In the genomic region with DNA sequence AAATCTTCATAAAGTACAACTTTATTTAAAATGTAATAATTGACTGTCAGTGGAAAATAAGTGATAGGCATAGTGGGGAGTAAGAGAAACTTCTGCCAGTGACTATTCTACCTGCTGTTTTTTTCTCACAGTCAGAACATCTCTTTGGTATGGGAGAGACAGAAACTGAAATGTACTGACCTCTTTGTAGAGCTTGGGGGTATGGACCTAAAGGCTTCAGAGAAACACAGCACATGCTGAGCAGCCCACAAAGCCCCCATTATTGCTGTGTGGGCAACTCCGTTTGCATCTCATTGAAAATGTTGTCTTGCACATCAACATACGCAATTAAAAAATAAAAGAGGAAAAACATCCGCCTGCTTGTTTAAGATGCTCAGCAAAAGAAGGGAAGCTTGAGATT, we compare ENCODE assay signal across 18 cellular contexts.
DNase-seq lines count a peak whose midpoint lies in the region; ATAC-seq, FAIRE-seq and TF ChIP-seq lines count a peak whose summit lies in the region.
"Had no signal": no experiment of that assay in that cellular context is flagged by ENCODE, and none has a peak within 500 bp of the region (broad histone marks: within the 10 kb centered on the region; RNA-seq: fewer than 3 reads in every experiment).

No MANE protein-coding gene starts in this region.

- peaks cover 2 to 21% (median 7%) of the 10 kb centered on the region in 11 donors for H3K9me3 Mint-ChIP-seq in naive thymus-derived CD4-positive, alpha-beta T cell

- H3K23me2 ChIP-seq in H1 (ENCODE audit: low read depth, low read length), result no peaks in the 10 kb centered on the region

- FAIRE-seq in H1 (lab: Jason Lieb, UNC) (no peak), HTR-8/SVneo (lab: Jason Lieb, UNC) (no peak)
- FAIRE-seq: GM12891, GM18507 had no signal

- no peaks in the 10 kb centered on the region for H4K20me1 ChIP-seq in H1 (replicated peaks in 1 of 2; ENCODE audit: control insufficient read depth in 1 of 2, insufficient read depth in 2 of 2, low read length in 2 of 2)

- no peaks in the 10 kb centered on the region for H3K79me1 ChIP-seq in H1 (ENCODE audit: low read depth, low read length)

- H3K4me3 ChIP-seq in HUES48 (ENCODE audit: low read depth, low read length), result 0 out of 2 replicates have a peak overlapping the region, but pooled peaks have one; percentile 30
- H3K4me3 ChIP-seq in H1 (ENCODE audit: extremely low read depth in 1 of 4, insufficient read depth in 2 of 4, low read depth in 3 of 4, low read length in 4 of 4), result no peak overlapping the region; a peak in 1 of 8 replicates
- peak overlapping the region; percentile 24 for H3K4me3 ChIP-seq in iPS-18a (ENCODE audit: low read length)
- no peak overlapping the region for H3K4me3 ChIP-seq in sigmoid colon
- no peak overlapping the region for H3K4me3 ChIP-seq in naive thymus-derived CD4-positive, alpha-beta T cell (ENCODE audit: low read length)
- H3K4me3 ChIP-seq: HAP-1 had no signal

- peak overlapping the region; percentile 17 to 18; a peak in 2 of 4 replicates for H3K4me2 ChIP-seq in H1 (ENCODE audit: insufficient read depth in 1 of 2, low read depth in 2 of 2, low read length in 2 of 2)

- no peak overlapping the region for H3K18ac ChIP-seq in H1 (ENCODE audit: extremely low read depth, low read length)

- H2BK120ac ChIP-seq in H1 (replicated peaks; ENCODE audit: low read depth, low read length), result no peak overlapping the region

- H3K4ac ChIP-seq in H1 (replicated peaks; ENCODE audit: insufficient read length, low read depth, low read length), result no peak overlapping the region

- peaks cover 0 to 3% (median 0%) of the 10 kb centered on the region in 5 donors for H3K27me3 Mint-ChIP-seq in naive thymus-derived CD4-positive, alpha-beta T cell
- H3K27me3 Mint-ChIP-seq: CD4-positive, alpha-beta memory T cell had no signal

- H3K9ac ChIP-seq in HUES48 (ENCODE audit: low read depth, low read length) (no peak overlapping the region), H1 (replicated peaks in 1 of 4; ENCODE audit: extremely low read depth in 1 of 4, low read depth in 3 of 4, low read length in 3 of 4) (no peak overlapping the region), iPS-18a (ENCODE audit: low read length) (no peak overlapping the region)

- no peak overlapping the region for H3K14ac ChIP-seq in H1 (ENCODE audit: insufficient read length)

- peaks cover 28% of the 10 kb centered on the region for H3K4me1 ChIP-seq in HUES48 (ENCODE audit: control insufficient read depth, insufficient read depth, low read length)
- peaks cover 0 to 5% (median 2%) of the 10 kb centered on the region in 4 experiments; a peak in 5 of 7 replicates for H3K4me1 ChIP-seq in H1 (replicated peaks in 1 of 4; ENCODE audit: control insufficient read depth in 3 of 4, insufficient read depth in 4 of 4, low read length in 3 of 4)
- H3K4me1 ChIP-seq in iPS-18a (ENCODE audit: control insufficient read depth, low read depth, low read length), result peaks cover 24% of the 10 kb centered on the region
- H3K4me1 ChIP-seq in sigmoid colon, result no peaks in the 10 kb centered on the region
- no peaks in the 10 kb centered on the region for H3K4me1 ChIP-seq in naive thymus-derived CD4-positive, alpha-beta T cell (ENCODE audit: control insufficient read depth in 2 of 2, insufficient read depth in 2 of 2, low read length in 2 of 2)
- H3K4me1 ChIP-seq: HAP-1 had no signal

- whole genome bisulfite sequencing in H1 (ENCODE audit: extremely low coverage in 1 of 2, insufficient coverage in 1 of 2, insufficient read length in 1 of 2, insufficient replicate concordance in 2 of 2, low coverage in 1 of 2, low lambda C conversion rate in 2 of 2, missing lambda C conversion rate in 1 of 2), 2 experiments, result 46% methylated on average over 3 of the region's 3 CpGs; no CpG with 5 or more reads in 1 of the 2 experiments
- WGBS in sigmoid colon, 2 donors, result 75 to 92% methylated on average over 3 of the region's 3 CpGs

- H3K79me2 ChIP-seq in H1 (ENCODE audit: control insufficient read depth in 1 of 2, insufficient read depth in 2 of 2, low read length in 2 of 2), result no peaks in the 10 kb centered on the region

- H3K27ac ChIP-seq in HUES48 (ENCODE audit: low read depth, low read length) (peak overlapping the region; percentile 57), H1 (ENCODE audit: low read depth, low read length) (no peak overlapping the region), iPS-18a (ENCODE audit: low read length) (no peak overlapping the region), sigmoid colon (no peak overlapping the region)
- no peak overlapping the region for H3K27ac ChIP-seq in naive thymus-derived CD4-positive, alpha-beta T cell (ENCODE audit: low read depth, low read length)

- no peak overlapping the region for H2AK5ac ChIP-seq in H1 (ENCODE audit: low read depth, low read length)

- POLR2A ChIA-PET in H1 (lab: Charles Lee; ENCODE audit: partially characterized antibody), result interaction anchor here (0.6 kb wide), 1 partner anchor 1582 kb away, joined by 4 read pairs; no protein-coding TSS in a partner anchor
- POLR2A ChIA-PET in naive thymus-derived CD4-positive, alpha-beta T cell (lab: Charles Lee), result no interaction called here

- DNase-seq in H1 (ENCODE audit: low read depth in 1 of 2, low spot score in 2 of 2) (no peak), sigmoid colon (no peak), HTR-8/SVneo (ENCODE audit: insufficient read length, low spot score) (no peak)
- no peak for DNase-seq in naive thymus-derived CD4-positive, alpha-beta T cell
- DNase-seq: C1 segment of cervical spinal cord; Calu3; CD4-positive, alpha-beta memory T cell; COR-L47; DMS53; DMS79 treated with DMSO at 0.1 percent for 48 hours; GF-D8; HFFc6 had no signal

- H4K8ac ChIP-seq in H1 (ENCODE audit: extremely low read depth, insufficient read depth, low read length), result no peak overlapping the region

- no peak overlapping the region for H3K4me3 Mint-ChIP-seq in naive thymus-derived CD4-positive, alpha-beta T cell
- H3K4me3 Mint-ChIP-seq: CD4-positive, alpha-beta memory T cell; HFFc6 had no signal

- no peak for TF ChIP-seq POLR2A in H1 (IDR thresholded peaks at IDR 0.05; ENCODE audit: control extremely low read depth in 1 of 2, low read depth in 2 of 2, low read length in 2 of 2)
- TF ChIP-seq POLR2A in sigmoid colon (IDR thresholded peaks at IDR 0.05), result no peak

- no peak for TF ChIP-seq RAD21 in H1 (IDR thresholded peaks at IDR 0.05 in 1 of 2, conservative IDR thresholded peaks at IDR 0.05 in 1 of 2; ENCODE audit: low read depth in 2 of 2, low read length in 2 of 2)

- CTCF ChIA-PET in H1 (lab: Charles Lee; ENCODE audit: partially characterized antibody), result interaction anchor here (0.8 to 1.1 kb wide), 5 partner anchors 10 to 885 kb away, joined by 3 to 4 read pairs (median 3); no protein-coding TSS in a partner anchor
- CTCF ChIA-PET in naive thymus-derived CD4-positive, alpha-beta T cell (lab: Charles Lee), result no interaction called here

- H3K9me3 ChIP-seq in HUES48 (ENCODE audit: control insufficient read depth, insufficient read depth, low read length) (peaks cover 13% of the 10 kb centered on the region; the same call in 1 of the 2 replicates), H1 (ENCODE audit: insufficient read depth in 2 of 2, low read depth in 1 of 2, low read length in 1 of 2) (peaks cover 5 to 14% of the 10 kb centered on the region in 2 experiments), iPS-18a (ENCODE audit: control insufficient read depth, low read depth, low read length) (peaks cover 8% of the 10 kb centered on the region), sigmoid colon (peaks cover 0 to 6% (median 3%) of the 10 kb centered on the region in 4 donors)
- H3K9me3 ChIP-seq in naive thymus-derived CD4-positive, alpha-beta T cell (ENCODE audit: control insufficient read depth in 2 of 3, low read length in 3 of 3), result no peaks in the 10 kb centered on the region
- H3K9me3 ChIP-seq: HAP-1 had no signal

- H2BK20ac ChIP-seq in H1 (ENCODE audit: low read length), result no peak overlapping the region

- no peak overlapping the region for H3K27ac Mint-ChIP-seq in naive thymus-derived CD4-positive, alpha-beta T cell
- H3K27ac Mint-ChIP-seq: CD4-positive, alpha-beta memory T cell; HFFc6 had no signal

- H3K4me1 Mint-ChIP-seq in naive thymus-derived CD4-positive, alpha-beta T cell, result no peaks in the 10 kb centered on the region
- H3K4me1 Mint-ChIP-seq: CD4-positive, alpha-beta memory T cell had no signal

- H2BK15ac ChIP-seq in H1 (ENCODE audit: low read length), result no peak overlapping the region

- H3K36me3 ChIP-seq in HUES48 (ENCODE audit: control insufficient read depth, insufficient read depth, low read length) (no peaks in the 10 kb centered on the region), H1 (ENCODE audit: control insufficient read depth in 2 of 4, insufficient read depth in 4 of 4, low read length in 3 of 4) (no peaks in the 10 kb centered on the region), iPS-18a (ENCODE audit: control insufficient read depth, low read depth, low read length) (no peaks in the 10 kb centered on the region), sigmoid colon (no peaks in the 10 kb centered on the region)
- H3K36me3 ChIP-seq in naive thymus-derived CD4-positive, alpha-beta T cell (ENCODE audit: control insufficient read depth in 2 of 3, insufficient read depth in 3 of 3, low read length in 3 of 3), result no peaks in the 10 kb centered on the region
- H3K36me3 ChIP-seq: HAP-1 had no signal

- TF ChIP-seq EP300 in H1 (IDR thresholded peaks at IDR 0.05; ENCODE audit: borderline replicate concordance in 1 of 2, low read depth in 2 of 2, low read length in 2 of 2), result no peak
- no peak for TF ChIP-seq EP300 in sigmoid colon (IDR thresholded peaks at IDR 0.05)

- no peak for ATAC-seq in naive thymus-derived CD4-positive, alpha-beta T cell
- ATAC-seq in GM18520 (IDR thresholded peaks at IDR 0.05; ENCODE audit: unreplicated experiment), result no peak

- no peak overlapping the region for H4K5ac ChIP-seq in H1 (ENCODE audit: insufficient read length, low read depth, low read length)

- no peak overlapping the region for H3K56ac ChIP-seq in H1 (replicated peaks; ENCODE audit: insufficient read length, low read depth, low read length)

- H3K36me3 Mint-ChIP-seq in naive thymus-derived CD4-positive, alpha-beta T cell, result no peaks in the 10 kb centered on the region
- H3K36me3 Mint-ChIP-seq: CD4-positive, alpha-beta memory T cell had no signal

- no peaks in the 10 kb centered on the region for H3K27me3 ChIP-seq in HUES48 (ENCODE audit: control insufficient read depth, insufficient read depth, low read length)
- H3K27me3 ChIP-seq in H1 (replicated peaks in 1 of 4; ENCODE audit: control insufficient read depth in 3 of 4, extremely low read depth in 1 of 4, insufficient read depth in 3 of 4, low read length in 3 of 4), result no peaks in the 10 kb centered on the region
- H3K27me3 ChIP-seq in iPS-18a (ENCODE audit: control insufficient read depth, insufficient read depth, low read length), result no peaks in the 10 kb centered on the region
- no peaks in the 10 kb centered on the region for H3K27me3 ChIP-seq in sigmoid colon
- H3K27me3 ChIP-seq in naive thymus-derived CD4-positive, alpha-beta T cell (ENCODE audit: control insufficient read depth in 2 of 2, insufficient read depth in 2 of 2, low read length in 2 of 2), result no peaks in the 10 kb centered on the region

- H3K23ac ChIP-seq in H1 (ENCODE audit: insufficient read length), result no peak overlapping the region

- intact Hi-C loops in sigmoid colon (cut with DNase I), result no loop called here
- intact Hi-C loops in naive thymus-derived CD4-positive, alpha-beta T cell (cut with micrococcal nuclease), result no loop called here

- no peak for TF ChIP-seq CTCF in H1 (IDR thresholded peaks at IDR 0.05; ENCODE audit: control extremely low read depth in 1 of 3, insufficient read depth in 1 of 3, low read depth in 1 of 3, low read length in 3 of 3)
- TF ChIP-seq CTCF in sigmoid colon (IDR thresholded peaks at IDR 0.05), result no peak

- no peak overlapping the region for H2BK12ac ChIP-seq in H1 (ENCODE audit: low read depth, low read length)

- H4K91ac ChIP-seq in H1 (replicated peaks; ENCODE audit: insufficient read length, low read length), result no peak overlapping the region

- H2BK5ac ChIP-seq in H1 (ENCODE audit: low read depth, low read length), result no peak overlapping the region

- H2AFZ ChIP-seq in H1 (ENCODE audit: low read length), result no peak overlapping the region

Comparison
In these comparisons a context has a peak if more than half of its experiments do, and no peak if none do; other contexts are left out.
1. H3K4me3 ChIP-seq: peak in HUES48 (single experiment) and iPS-18a (single experiment); none in H1 (0 of 4), sigmoid colon (0 of 4) and naive thymus-derived CD4-positive, alpha-beta T cell (single experiment).